ENCODE assay signal across 1 cellular context in genomic region chr22:21632237-21632895, GRCh38.
TF ChIP-seq lines count a peak whose summit lies in the region.

CCDC116 (plus strand) TSS chr22:21632760; CDS start chr22:21633182, 422 bp downstream.

TF ChIP-seq in HepG2, 621 proteins besides CTCF, POLR2A, EP300 and RAD21 (continued from another document):
- TF ChIP-seq, protein P1, sequence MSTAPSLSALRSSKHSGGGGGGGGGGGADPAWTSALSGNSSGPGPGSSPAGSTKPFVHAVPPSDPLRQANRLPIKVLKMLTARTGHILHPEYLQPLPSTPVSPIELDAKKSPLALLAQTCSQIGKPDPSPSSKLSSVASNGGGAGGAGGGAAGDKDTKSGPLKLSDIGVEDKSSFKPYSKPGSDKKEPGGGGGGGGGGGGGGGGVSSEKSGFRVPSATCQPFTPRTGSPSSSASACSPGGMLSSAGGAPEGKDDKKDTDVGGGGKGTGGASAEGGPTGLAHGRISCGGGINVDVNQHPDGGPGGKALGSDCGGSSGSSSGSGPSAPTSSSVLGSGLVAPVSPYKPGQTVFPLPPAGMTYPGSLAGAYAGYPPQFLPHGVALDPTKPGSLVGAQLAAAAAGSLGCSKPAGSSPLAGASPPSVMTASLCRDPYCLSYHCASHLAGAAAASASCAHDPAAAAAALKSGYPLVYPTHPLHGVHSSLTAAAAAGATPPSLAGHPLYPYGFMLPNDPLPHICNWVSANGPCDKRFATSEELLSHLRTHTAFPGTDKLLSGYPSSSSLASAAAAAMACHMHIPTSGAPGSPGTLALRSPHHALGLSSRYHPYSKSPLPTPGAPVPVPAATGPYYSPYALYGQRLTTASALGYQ (CRISPR knock-in tag; IDR thresholded peaks at IDR 0.05), result no peak
- TF ChIP-seq ISL2 (CRISPR knock-in tag; IDR thresholded peaks at IDR 0.05) (no peak), U2AF2 (IDR thresholded peaks at IDR 0.05; ENCODE audit: low read depth, low read length) (no peak), RXRA (CRISPR knock-in tag; IDR thresholded peaks at IDR 0.05) (0 out of 2 replicates have a peak, but pooled peaks have one; percentile 15), ZFP41 (CRISPR knock-in tag; IDR thresholded peaks at IDR 0.05; ENCODE audit: borderline replicate concordance) (no peak), TAF1 (CRISPR knock-in tag; IDR thresholded peaks at IDR 0.05) (peak; percentile 48; the same call in 1 of the 2 replicates), ZNF253 (CRISPR knock-in tag; IDR thresholded peaks at IDR 0.05; ENCODE audit: borderline replicate concordance) (0 out of 2 replicates have a peak, but pooled peaks have one; percentile 21), PRPF4 (IDR thresholded peaks at IDR 0.05; ENCODE audit: low read depth, low read length, poor library complexity, severe bottlenecking) (peak; percentile 34), POLR2AphosphoS5 (IDR thresholded peaks at IDR 0.05; ENCODE audit: low read depth, low read length) (0 out of 2 replicates have a peak, but pooled peaks have one; percentile 20), ZNF768 (CRISPR knock-in tag; IDR thresholded peaks at IDR 0.05) (0 out of 2 replicates have a peak, but pooled peaks have one; percentile 25), ZNF121 (CRISPR knock-in tag; IDR thresholded peaks at IDR 0.05) (peak; percentile 99), E2F5 (CRISPR knock-in tag; conservative IDR thresholded peaks at IDR 0.05) (no peak), SOX13 (IDR thresholded peaks at IDR 0.05) (no peak), SOX13 (CRISPR knock-in tag; conservative IDR thresholded peaks at IDR 0.05 in 1 of 2, IDR thresholded peaks at IDR 0.05 in 1 of 2) (peak in 1 of 2 experiments; percentile 59; a peak in 2 of 4 replicates), SOX6 (IDR thresholded peaks at IDR 0.05) (no peak), SOX6 (CRISPR knock-in tag; IDR thresholded peaks at IDR 0.05) (peak; percentile 63), ZBTB38 (CRISPR knock-in tag; IDR thresholded peaks at IDR 0.05) (peak; percentile 87), SP1 (IDR thresholded peaks at IDR 0.05) (no peak), SP1 (CRISPR knock-in tag; IDR thresholded peaks at IDR 0.05) (peak; percentile 28), ZNF589 (CRISPR knock-in tag; conservative IDR thresholded peaks at IDR 0.05) (0 out of 2 replicates have a peak, but pooled peaks have one; percentile 25), ZBTB34 (CRISPR knock-in tag; IDR thresholded peaks at IDR 0.05) (no peak), GABPB1 (CRISPR knock-in tag; IDR thresholded peaks at IDR 0.05) (peak; percentile 30; the same call in 1 of the 2 replicates), HNRNPLL (IDR thresholded peaks at IDR 0.05; ENCODE audit: low read depth, low read length, poor library complexity, severe bottlenecking) (peak; percentile 18), NFYC (CRISPR knock-in tag; IDR thresholded peaks at IDR 0.05) (peak; percentile 48; the same call in 1 of the 2 replicates), GFI1 (CRISPR knock-in tag; IDR thresholded peaks at IDR 0.05; ENCODE audit: borderline replicate concordance) (0 out of 2 replicates have a peak, but pooled peaks have one; percentile 31)
- TF ChIP-seq, protein P2, sequence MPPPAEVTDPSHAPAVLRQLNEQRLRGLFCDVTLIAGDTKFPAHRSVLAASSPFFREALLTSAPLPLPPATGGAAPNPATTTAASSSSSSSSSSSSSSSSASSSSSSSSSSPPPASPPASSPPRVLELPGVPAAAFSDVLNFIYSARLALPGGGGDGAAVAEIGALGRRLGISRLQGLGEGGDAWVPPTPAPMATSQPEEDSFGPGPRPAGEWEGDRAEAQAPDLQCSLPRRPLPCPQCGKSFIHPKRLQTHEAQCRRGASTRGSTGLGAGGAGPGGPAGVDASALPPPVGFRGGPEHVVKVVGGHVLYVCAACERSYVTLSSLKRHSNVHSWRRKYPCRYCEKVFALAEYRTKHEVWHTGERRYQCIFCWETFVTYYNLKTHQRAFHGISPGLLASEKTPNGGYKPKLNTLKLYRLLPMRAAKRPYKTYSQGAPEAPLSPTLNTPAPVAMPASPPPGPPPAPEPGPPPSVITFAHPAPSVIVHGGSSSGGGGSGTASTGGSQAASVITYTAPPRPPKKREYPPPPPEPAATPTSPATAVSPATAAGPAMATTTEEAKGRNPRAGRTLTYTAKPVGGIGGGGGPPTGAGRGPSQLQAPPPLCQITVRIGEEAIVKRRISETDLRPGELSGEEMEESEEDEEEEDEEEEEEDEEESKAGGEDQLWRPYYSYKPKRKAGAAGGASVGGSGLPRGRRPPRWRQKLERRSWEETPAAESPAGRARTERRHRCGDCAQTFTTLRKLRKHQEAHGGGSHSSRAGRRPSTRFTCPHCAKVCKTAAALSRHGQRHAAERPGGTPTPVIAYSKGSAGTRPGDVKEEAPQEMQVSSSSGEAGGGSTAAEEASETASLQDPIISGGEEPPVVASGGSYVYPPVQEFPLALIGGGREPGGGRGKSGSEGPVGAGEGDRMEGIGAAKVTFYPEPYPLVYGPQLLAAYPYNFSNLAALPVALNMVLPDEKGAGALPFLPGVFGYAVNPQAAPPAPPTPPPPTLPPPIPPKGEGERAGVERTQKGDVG (CRISPR knock-in tag; IDR thresholded peaks at IDR 0.05; ENCODE audit: borderline replicate concordance), result no peak
- TF ChIP-seq, protein P3, sequence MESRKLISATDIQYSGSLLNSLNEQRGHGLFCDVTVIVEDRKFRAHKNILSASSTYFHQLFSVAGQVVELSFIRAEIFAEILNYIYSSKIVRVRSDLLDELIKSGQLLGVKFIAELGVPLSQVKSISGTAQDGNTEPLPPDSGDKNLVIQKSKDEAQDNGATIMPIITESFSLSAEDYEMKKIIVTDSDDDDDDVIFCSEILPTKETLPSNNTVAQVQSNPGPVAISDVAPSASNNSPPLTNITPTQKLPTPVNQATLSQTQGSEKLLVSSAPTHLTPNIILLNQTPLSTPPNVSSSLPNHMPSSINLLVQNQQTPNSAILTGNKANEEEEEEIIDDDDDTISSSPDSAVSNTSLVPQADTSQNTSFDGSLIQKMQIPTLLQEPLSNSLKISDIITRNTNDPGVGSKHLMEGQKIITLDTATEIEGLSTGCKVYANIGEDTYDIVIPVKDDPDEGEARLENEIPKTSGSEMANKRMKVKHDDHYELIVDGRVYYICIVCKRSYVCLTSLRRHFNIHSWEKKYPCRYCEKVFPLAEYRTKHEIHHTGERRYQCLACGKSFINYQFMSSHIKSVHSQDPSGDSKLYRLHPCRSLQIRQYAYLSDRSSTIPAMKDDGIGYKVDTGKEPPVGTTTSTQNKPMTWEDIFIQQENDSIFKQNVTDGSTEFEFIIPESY (CRISPR knock-in tag; IDR thresholded peaks at IDR 0.05), result 0 out of 2 replicates have a peak, but pooled peaks have one; percentile 43
TF ChIP-seq in HepG2: peak in this region for 18.
